In the genomic region with DNA sequence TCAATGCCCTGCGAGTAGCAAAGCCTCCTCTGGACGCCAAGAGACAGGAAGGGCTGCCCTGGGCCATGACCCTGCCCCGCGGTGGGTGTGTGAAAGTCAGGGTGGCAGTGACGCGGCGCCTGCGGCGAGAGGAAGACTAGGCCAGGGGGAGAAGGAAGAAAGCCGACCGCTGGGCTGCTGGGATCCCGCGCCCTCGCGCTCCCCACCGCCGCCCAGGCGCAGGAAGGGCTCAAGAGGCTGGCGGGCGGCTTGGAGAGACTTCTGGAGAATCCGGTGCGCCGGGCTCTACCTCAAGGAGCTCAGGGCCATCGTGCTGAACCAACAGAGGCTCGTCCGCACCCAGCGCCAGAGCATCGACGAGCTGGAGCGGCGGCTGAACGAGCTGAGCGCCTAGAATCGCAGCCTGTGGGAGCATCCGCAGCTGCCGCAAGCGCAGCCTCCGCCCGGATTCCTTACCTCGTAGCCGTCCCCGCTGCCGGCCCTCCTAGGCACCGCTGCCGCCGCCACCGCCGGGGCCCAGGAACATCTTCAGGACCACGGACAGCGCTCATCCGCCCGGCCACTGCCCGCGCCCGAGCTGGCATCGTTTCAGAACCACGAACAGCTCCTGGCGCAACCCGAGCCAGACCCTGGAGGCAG, we compare ENCODE assay signal across 1 cellular context.
A peak's percentile ranks its signal among the peaks of the same experiment; 100 is the strongest.
TF ChIP-seq lines count a peak whose summit lies in the region.

No MANE protein-coding gene starts in this region.

TF ChIP-seq in HepG2, 621 proteins besides CTCF, POLR2A, EP300 and RAD21 (continued from another document and continues in another):
- TF ChIP-seq UBTF (CRISPR knock-in tag; IDR thresholded peaks at IDR 0.05), result no peak
- peak; percentile 99 for TF ChIP-seq ZNF773 (CRISPR knock-in tag; IDR thresholded peaks at IDR 0.05; ENCODE audit: borderline replicate concordance)
- no peak for TF ChIP-seq ZNF383 (CRISPR knock-in tag; IDR thresholded peaks at IDR 0.05; ENCODE audit: borderline replicate concordance)
- TF ChIP-seq TBX2 (CRISPR knock-in tag; IDR thresholded peaks at IDR 0.05; ENCODE audit: borderline replicate concordance), result peak; percentile 88
- peak; percentile 90 for TF ChIP-seq ZNF788 (CRISPR knock-in tag; IDR thresholded peaks at IDR 0.05; ENCODE audit: borderline replicate concordance)
- TF ChIP-seq RELA (CRISPR knock-in tag; IDR thresholded peaks at IDR 0.05), result peak; percentile 90; the same call in 1 of the 2 replicates
- TF ChIP-seq ZNF329 (CRISPR knock-in tag; IDR thresholded peaks at IDR 0.05; ENCODE audit: low read depth), result peak; percentile 92
- peak; percentile 67; the same call in 1 of the 2 replicates for TF ChIP-seq PHF20 (CRISPR knock-in tag; IDR thresholded peaks at IDR 0.05)
- TF ChIP-seq, protein P1, sequence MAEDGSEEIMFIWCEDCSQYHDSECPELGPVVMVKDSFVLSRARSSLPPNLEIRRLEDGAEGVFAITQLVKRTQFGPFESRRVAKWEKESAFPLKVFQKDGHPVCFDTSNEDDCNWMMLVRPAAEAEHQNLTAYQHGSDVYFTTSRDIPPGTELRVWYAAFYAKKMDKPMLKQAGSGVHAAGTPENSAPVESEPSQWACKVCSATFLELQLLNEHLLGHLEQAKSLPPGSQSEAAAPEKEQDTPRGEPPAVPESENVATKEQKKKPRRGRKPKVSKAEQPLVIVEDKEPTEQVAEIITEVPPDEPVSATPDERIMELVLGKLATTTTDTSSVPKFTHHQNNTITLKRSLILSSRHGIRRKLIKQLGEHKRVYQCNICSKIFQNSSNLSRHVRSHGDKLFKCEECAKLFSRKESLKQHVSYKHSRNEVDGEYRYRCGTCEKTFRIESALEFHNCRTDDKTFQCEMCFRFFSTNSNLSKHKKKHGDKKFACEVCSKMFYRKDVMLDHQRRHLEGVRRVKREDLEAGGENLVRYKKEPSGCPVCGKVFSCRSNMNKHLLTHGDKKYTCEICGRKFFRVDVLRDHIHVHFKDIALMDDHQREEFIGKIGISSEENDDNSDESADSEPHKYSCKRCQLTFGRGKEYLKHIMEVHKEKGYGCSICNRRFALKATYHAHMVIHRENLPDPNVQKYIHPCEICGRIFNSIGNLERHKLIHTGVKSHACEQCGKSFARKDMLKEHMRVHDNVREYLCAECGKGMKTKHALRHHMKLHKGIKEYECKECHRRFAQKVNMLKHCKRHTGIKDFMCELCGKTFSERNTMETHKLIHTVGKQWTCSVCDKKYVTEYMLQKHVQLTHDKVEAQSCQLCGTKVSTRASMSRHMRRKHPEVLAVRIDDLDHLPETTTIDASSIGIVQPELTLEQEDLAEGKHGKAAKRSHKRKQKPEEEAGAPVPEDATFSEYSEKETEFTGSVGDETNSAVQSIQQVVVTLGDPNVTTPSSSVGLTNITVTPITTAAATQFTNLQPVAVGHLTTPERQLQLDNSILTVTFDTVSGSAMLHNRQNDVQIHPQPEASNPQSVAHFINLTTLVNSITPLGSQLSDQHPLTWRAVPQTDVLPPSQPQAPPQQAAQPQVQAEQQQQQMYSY (CRISPR knock-in tag; IDR thresholded peaks at IDR 0.05), result peak; percentile 74
- TF ChIP-seq ZNF256 (CRISPR knock-in tag; conservative IDR thresholded peaks at IDR 0.05), result peak; percentile 99
- TF ChIP-seq JDP2 (CRISPR knock-in tag; IDR thresholded peaks at IDR 0.05; ENCODE audit: borderline replicate concordance), result peak; percentile 94; the same call in 1 of the 2 replicates
- TF ChIP-seq, protein P2, sequence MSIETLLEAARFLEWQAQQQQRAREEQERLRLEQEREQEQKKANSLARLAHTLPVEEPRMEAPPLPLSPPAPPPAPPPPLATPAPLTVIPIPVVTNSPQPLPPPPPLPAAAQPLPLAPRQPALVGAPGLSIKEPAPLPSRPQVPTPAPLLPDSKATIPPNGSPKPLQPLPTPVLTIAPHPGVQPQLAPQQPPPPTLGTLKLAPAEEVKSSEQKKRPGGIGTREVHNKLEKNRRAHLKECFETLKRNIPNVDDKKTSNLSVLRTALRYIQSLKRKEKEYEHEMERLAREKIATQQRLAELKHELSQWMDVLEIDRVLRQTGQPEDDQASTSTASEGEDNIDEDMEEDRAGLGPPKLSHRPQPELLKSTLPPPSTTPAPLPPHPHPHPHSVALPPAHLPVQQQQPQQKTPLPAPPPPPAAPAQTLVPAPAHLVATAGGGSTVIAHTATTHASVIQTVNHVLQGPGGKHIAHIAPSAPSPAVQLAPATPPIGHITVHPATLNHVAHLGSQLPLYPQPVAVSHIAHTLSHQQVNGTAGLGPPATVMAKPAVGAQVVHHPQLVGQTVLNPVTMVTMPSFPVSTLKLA (IDR thresholded peaks at IDR 0.05), result no peak
- 0 out of 2 replicates have a peak, but pooled peaks have one; percentile 79 for TF ChIP-seq DNMT1 (CRISPR knock-in tag; IDR thresholded peaks at IDR 0.05)
- peak; percentile 57; the same call in 1 of the 2 replicates for TF ChIP-seq TARDBP (CRISPR knock-in tag; IDR thresholded peaks at IDR 0.05)
- TF ChIP-seq MLX (CRISPR knock-in tag; IDR thresholded peaks at IDR 0.05), result 0 out of 2 replicates have a peak, but pooled peaks have one; percentile 49
- peak; percentile 89 for TF ChIP-seq KMT2B (CRISPR knock-in tag; IDR thresholded peaks at IDR 0.05)
- peak; percentile 97 for TF ChIP-seq ZFP90 (CRISPR knock-in tag; IDR thresholded peaks at IDR 0.05; ENCODE audit: borderline replicate concordance)
- TF ChIP-seq ZNF776 (CRISPR knock-in tag; IDR thresholded peaks at IDR 0.05), result peak; percentile 97
- TF ChIP-seq ZNF552 (CRISPR knock-in tag; IDR thresholded peaks at IDR 0.05; ENCODE audit: borderline replicate concordance), result peak; percentile 96; the same call in 1 of the 2 replicates
- TF ChIP-seq SETDB1 (CRISPR knock-in tag; IDR thresholded peaks at IDR 0.05; ENCODE audit: borderline replicate concordance), result no peak
- peak; percentile 94 for TF ChIP-seq ARNT2 (CRISPR knock-in tag; IDR thresholded peaks at IDR 0.05; ENCODE audit: low read depth)
- TF ChIP-seq RFX3 (CRISPR knock-in tag; IDR thresholded peaks at IDR 0.05), result peak; percentile 61
- no peak for TF ChIP-seq SMAD1 (CRISPR knock-in tag; IDR thresholded peaks at IDR 0.05; ENCODE audit: borderline replicate concordance, low read depth)
- TF ChIP-seq CCAR2 (optimal IDR thresholded peaks at IDR 0.05; ENCODE audit: low read depth, low read length), result no peak
- TF ChIP-seq, protein P3, sequence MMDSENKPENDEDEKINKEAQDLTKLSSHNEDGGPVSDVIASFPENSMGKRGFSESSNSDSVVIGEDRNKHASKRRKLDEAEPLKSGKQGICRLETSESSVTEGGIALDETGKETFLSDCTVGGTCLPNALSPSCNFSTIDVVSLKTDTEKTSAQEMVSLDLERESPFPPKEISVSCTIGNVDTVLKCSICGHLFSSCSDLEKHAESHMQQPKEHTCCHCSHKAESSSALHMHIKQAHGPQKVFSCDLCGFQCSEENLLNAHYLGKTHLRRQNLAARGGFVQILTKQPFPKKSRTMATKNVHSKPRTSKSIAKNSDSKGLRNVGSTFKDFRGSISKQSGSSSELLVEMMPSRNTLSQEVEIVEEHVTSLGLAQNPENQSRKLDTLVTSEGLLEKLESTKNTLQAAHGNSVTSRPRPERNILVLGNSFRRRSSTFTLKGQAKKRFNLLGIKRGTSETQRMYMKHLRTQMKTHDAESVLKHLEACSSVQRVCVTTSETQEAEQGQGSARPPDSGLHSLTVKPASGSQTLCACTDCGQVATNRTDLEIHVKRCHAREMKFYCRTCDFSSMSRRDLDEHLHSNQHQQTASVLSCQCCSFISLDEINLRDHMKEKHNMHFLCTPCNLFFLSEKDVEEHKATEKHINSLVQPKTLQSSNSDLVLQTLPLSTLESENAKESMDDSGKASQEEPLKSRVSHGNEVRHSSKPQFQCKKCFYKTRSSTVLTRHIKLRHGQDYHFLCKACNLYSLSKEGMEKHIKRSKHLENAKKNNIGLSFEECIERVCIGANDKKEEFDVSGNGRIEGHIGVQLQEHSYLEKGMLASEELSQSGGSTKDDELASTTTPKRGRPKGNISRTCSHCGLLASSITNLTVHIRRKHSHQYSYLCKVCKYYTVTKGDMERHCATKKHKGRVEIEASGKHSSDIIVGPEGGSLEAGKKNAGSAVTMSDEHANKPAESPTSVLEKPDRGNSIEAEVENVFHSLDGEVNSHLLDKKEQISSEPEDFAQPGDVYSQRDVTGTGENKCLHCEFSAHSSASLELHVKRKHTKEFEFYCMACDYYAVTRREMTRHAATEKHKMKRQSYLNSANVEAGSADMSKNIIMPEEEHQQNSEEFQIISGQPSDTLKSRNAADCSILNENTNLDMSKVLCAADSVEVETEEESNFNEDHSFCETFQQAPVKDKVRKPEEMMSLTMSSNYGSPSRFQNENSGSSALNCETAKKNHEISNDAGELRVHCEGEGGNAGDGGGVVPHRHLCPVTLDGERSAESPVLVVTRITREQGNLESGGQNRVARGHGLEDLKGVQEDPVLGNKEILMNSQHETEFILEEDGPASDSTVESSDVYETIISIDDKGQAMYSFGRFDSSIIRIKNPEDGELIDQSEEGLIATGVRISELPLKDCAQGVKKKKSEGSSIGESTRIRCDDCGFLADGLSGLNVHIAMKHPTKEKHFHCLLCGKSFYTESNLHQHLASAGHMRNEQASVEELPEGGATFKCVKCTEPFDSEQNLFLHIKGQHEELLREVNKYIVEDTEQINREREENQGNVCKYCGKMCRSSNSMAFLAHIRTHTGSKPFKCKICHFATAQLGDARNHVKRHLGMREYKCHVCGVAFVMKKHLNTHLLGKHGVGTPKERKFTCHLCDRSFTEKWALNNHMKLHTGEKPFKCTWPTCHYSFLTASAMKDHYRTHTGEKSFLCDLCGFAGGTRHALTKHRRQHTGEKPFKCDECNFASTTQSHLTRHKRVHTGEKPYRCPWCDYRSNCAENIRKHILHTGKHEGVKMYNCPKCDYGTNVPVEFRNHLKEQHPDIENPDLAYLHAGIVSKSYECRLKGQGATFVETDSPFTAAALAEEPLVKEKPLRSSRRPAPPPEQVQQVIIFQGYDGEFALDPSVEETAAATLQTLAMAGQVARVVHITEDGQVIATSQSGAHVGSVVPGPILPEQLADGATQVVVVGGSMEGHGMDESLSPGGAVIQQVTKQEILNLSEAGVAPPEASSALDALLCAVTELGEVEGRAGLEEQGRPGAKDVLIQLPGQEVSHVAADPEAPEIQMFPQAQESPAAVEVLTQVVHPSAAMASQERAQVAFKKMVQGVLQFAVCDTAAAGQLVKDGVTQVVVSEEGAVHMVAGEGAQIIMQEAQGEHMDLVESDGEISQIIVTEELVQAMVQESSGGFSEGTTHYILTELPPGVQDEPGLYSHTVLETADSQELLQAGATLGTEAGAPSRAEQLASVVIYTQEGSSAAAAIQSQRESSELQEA (CRISPR knock-in tag; IDR thresholded peaks at IDR 0.05; ENCODE audit: not compliant biosample characterization), result peak; percentile 98
- TF ChIP-seq IRX3 (CRISPR knock-in tag; IDR thresholded peaks at IDR 0.05; ENCODE audit: borderline replicate concordance, low read depth), result peak; percentile 99
- peak; percentile 96 for TF ChIP-seq ZNF780A (CRISPR knock-in tag; IDR thresholded peaks at IDR 0.05)
- TF ChIP-seq, protein P4, sequence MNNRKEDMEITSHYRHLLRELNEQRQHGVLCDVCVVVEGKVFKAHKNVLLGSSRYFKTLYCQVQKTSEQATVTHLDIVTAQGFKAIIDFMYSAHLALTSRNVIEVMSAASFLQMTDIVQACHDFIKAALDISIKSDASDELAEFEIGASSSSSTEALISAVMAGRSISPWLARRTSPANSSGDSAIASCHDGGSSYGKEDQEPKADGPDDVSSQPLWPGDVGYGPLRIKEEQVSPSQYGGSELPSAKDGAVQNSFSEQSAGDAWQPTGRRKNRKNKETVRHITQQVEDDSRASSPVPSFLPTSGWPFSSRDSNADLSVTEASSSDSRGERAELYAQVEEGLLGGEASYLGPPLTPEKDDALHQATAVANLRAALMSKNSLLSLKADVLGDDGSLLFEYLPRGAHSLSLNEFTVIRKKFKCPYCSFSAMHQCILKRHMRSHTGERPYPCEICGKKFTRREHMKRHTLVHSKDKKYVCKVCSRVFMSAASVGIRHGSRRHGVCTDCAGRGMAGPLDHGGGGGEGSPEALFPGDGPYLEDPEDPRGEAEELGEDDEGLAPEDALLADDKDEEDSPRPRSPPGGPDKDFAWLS (CRISPR knock-in tag; IDR thresholded peaks at IDR 0.05; ENCODE audit: borderline replicate concordance), result no peak
- TF ChIP-seq ZNF24 (IDR thresholded peaks at IDR 0.05), result no peak
- TF ChIP-seq EHMT2 (IDR thresholded peaks at IDR 0.05; ENCODE audit: borderline replicate concordance, low read depth, low read length), result peak; percentile 98; the same call in 1 of the 2 replicates
- TF ChIP-seq BCL6 (CRISPR knock-in tag; IDR thresholded peaks at IDR 0.05), result peak; percentile 77
- peak; percentile 93; the same call in 1 of the 2 replicates for TF ChIP-seq SALL2 (CRISPR knock-in tag; IDR thresholded peaks at IDR 0.05)
- TF ChIP-seq ELF4 (CRISPR knock-in tag; IDR thresholded peaks at IDR 0.05; ENCODE audit: borderline replicate concordance), result peak; percentile 69; the same call in 1 of the 2 replicates
- TF ChIP-seq GATA4 (IDR thresholded peaks at IDR 0.05; ENCODE audit: borderline replicate concordance, low read depth), result no peak
- TF ChIP-seq, protein P5, sequence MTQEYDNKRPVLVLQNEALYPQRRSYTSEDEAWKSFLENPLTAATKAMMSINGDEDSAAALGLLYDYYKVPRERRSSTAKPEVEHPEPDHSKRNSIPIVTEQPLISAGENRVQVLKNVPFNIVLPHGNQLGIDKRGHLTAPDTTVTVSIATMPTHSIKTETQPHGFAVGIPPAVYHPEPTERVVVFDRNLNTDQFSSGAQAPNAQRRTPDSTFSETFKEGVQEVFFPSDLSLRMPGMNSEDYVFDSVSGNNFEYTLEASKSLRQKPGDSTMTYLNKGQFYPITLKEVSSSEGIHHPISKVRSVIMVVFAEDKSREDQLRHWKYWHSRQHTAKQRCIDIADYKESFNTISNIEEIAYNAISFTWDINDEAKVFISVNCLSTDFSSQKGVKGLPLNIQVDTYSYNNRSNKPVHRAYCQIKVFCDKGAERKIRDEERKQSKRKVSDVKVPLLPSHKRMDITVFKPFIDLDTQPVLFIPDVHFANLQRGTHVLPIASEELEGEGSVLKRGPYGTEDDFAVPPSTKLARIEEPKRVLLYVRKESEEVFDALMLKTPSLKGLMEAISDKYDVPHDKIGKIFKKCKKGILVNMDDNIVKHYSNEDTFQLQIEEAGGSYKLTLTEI (CRISPR knock-in tag; conservative IDR thresholded peaks at IDR 0.05), result no peak; the same call in 1 of the 2 replicates
- TF ChIP-seq CBX2 (IDR thresholded peaks at IDR 0.05; ENCODE audit: low read depth, low read length), result no peak
- TF ChIP-seq CBX2 (CRISPR knock-in tag; IDR thresholded peaks at IDR 0.05; ENCODE audit: low read depth), result no peak
